In the genomic region with DNA sequence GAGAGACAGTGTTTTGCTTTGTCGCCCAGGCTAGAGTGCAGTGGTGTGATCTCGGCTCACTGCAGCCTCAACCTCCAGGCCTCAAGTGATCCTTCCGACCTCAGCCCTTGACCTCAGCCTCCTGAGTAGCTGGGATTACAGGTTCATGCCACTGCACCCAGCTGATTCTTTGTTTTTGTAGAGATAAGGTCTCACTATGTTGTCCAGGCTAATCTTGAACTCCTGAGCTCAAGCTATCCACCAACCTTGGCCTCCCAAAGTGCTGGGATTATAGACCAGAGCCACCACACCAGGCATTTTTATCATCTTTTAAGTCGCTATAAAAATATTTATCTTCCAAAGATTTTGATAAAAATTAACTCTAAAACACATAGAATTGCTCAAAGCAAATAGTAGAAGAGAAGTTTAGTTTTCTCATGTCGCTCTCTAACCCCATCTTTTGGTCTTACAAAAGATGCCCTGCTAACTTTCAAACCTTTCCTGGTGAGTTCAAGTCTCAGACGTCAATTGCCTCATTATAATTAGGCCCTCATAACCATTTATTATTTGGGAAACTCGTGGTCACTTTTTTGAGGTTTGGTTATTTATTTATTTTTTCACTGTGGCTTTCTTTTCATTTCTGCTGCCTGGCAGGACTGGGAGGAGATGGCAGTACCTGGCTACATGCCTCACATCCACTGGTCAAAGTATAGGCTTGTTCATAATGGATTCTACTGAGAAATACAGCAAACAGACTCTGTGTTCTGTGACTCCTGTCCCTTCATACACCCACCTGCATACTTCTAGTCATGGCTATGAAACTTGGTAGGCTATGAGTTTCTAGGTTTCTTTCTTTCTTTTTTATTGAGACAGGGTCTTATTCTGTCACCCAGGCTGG, we compare ENCODE assay signal across 2 cellular contexts.
A peak's percentile ranks its signal among the peaks of the same experiment; 100 is the strongest.
TF ChIP-seq lines count a peak whose summit lies in the region.

No MANE protein-coding gene starts in this region.

TF ChIP-seq in A549, 52 proteins besides CTCF, POLR2A, EP300 and RAD21:
- TF ChIP-seq NFE2L2 (conservative IDR thresholded peaks at IDR 0.05; ENCODE audit: low read length) (no peak), KDM1A (IDR thresholded peaks at IDR 0.05; ENCODE audit: low read depth) (no peak), POLR2AphosphoS2 (conservative IDR thresholded peaks at IDR 0.05; ENCODE audit: low read length) (no peak), RCOR1 (IDR thresholded peaks at IDR 0.05; ENCODE audit: low read depth, low read length) (no peak), ZNF302 (CRISPR knock-in tag; IDR thresholded peaks at IDR 0.05) (no peak), CHD2 (IDR thresholded peaks at IDR 0.05; ENCODE audit: low read length, partially characterized antibody) (no peak), HOXA7 (CRISPR knock-in tag; IDR thresholded peaks at IDR 0.05) (no peak), RNF2 (IDR thresholded peaks at IDR 0.05; ENCODE audit: borderline replicate concordance, low read depth) (no peak), MAFK (IDR thresholded peaks at IDR 0.05; ENCODE audit: partially characterized antibody) (no peak), FOXS1 (CRISPR knock-in tag; IDR thresholded peaks at IDR 0.05) (no peak), ZFP36 (IDR thresholded peaks at IDR 0.05; ENCODE audit: borderline replicate concordance, partially characterized antibody) (no peak), RFX5 (IDR thresholded peaks at IDR 0.05) (no peak)

TF ChIP-seq in HepG2, 621 proteins besides CTCF, POLR2A, EP300 and RAD21:
- TF ChIP-seq ZNF121 (CRISPR knock-in tag; IDR thresholded peaks at IDR 0.05) (peak; percentile 49; the same call in 1 of the 2 replicates), FOXK2 (IDR thresholded peaks at IDR 0.05) (no peak), KLF13 (CRISPR knock-in tag; IDR thresholded peaks at IDR 0.05) (no peak)
